Comparison of ENCODE assay signal across 18 cellular contexts in genomic region chr2:196555161-196555560, GRCh38. TPM values are rescaled to one million over a fixed set of nuclear protein-coding genes. Genes with fewer than 3 reads are reported as not detected.
A peak's percentile ranks its signal among the peaks of the same experiment; 100 is the strongest.
DNase-seq lines count a peak whose midpoint lies in the region; TF ChIP-seq lines count a peak whose summit lies in the region.
"Had no signal": no experiment of that assay in that cellular context is flagged by ENCODE, and none has a peak within 500 bp of the region (broad histone marks: within the 10 kb centered on the region; RNA-seq: fewer than 3 reads in every experiment).

No MANE protein-coding gene starts in this region.

- H3K9me3 Mint-ChIP-seq in endodermal cell = no peaks in the 10 kb centered on the region
- H3K9me3 Mint-ChIP-seq: CD4-positive, alpha-beta T cell; CD8-positive, alpha-beta T cell had no signal

- H3K4me1 ChIP-seq in endodermal cell (ENCODE audit: control insufficient read depth, insufficient read depth, low read length) = peaks cover 3% of the 10 kb centered on the region
- H3K4me1 ChIP-seq in mesendoderm (ENCODE audit: control insufficient read depth, low read depth, low read length) = no peaks in the 10 kb centered on the region
- peaks cover 0 to 3% of the 10 kb centered on the region in 2 donors for H3K4me1 ChIP-seq in neuronal stem cell (ENCODE audit: control insufficient read depth in 2 of 2, insufficient read depth in 1 of 2, low read depth in 1 of 2, low read length in 2 of 2)
- H3K4me1 ChIP-seq: A549; BLaER1 treated with 17β-estradiol and CSF1 and Interleukin-3, amounts not matched to agents 10 nM and 100 nM; Caco-2 had no signal

- H2BK120ac ChIP-seq in mesendoderm (ENCODE audit: low read depth, low read length) (no peak overlapping the region), neuronal stem cell (ENCODE audit: low read depth, low read length) (no peak overlapping the region)

- H3K27ac ChIP-seq in endodermal cell (ENCODE audit: low read depth, low read length) = no peak overlapping the region
- no peak overlapping the region for H3K27ac ChIP-seq in mesendoderm (ENCODE audit: low read depth, low read length)
- H3K27ac ChIP-seq in neuronal stem cell (replicated peaks; ENCODE audit: low read length) = no peak overlapping the region
- H3K27ac ChIP-seq: 22Rv1; A549; BLaER1 treated with 17β-estradiol and CSF1 and Interleukin-3, amounts not matched to agents 10 nM and 100 nM; C4-2B had no signal

- WGBS in endodermal cell (ENCODE audit: insufficient coverage in 1 of 2, insufficient read length in 1 of 2), 2 experiments = 77% methylated on average over 3 of the region's 3 CpGs; no CpG with 5 or more reads in 1 of the 2 experiments
- WGBS in mesendoderm (ENCODE audit: extremely low coverage, insufficient coverage, low lambda C conversion rate) = no CpG with 5 or more reads among the region's 3 CpGs
- no CpG with 5 or more reads among the region's 3 CpGs for WGBS in neuronal stem cell (ENCODE audit: extremely low coverage in 2 of 2, insufficient read length in 2 of 2, insufficient replicate concordance in 1 of 2), 2 donors

- no peak overlapping the region for H2BK5ac ChIP-seq in mesendoderm (ENCODE audit: low read length)
- H2BK5ac ChIP-seq in neuronal stem cell (ENCODE audit: low read length) = no peak overlapping the region

- no peak overlapping the region for H3K18ac ChIP-seq in mesendoderm (ENCODE audit: low read length)
- no peak overlapping the region for H3K18ac ChIP-seq in neuronal stem cell (ENCODE audit: low read length)

- no peaks in the 10 kb centered on the region for H3K27me3 ChIP-seq in endodermal cell (ENCODE audit: control insufficient read depth, insufficient read depth, low read length, poor library complexity, severe bottlenecking)
- H3K27me3 ChIP-seq in mesendoderm (ENCODE audit: insufficient read depth, low read length, poor library complexity) = no peaks in the 10 kb centered on the region
- H3K27me3 ChIP-seq in neuronal stem cell (ENCODE audit: control insufficient read depth in 3 of 3, insufficient read depth in 3 of 3, low read depth in 1 of 3, low read length in 3 of 3) = no peaks in the 10 kb centered on the region
- H3K27me3 ChIP-seq: BLaER1 treated with 17β-estradiol and CSF1 and Interleukin-3, amounts not matched to agents 10 nM and 100 nM had no signal

- no peak overlapping the region for H3K4me3 Mint-ChIP-seq in endodermal cell
- H3K4me3 Mint-ChIP-seq: B cell; CD4-positive, alpha-beta T cell; CD8-positive, alpha-beta T cell had no signal

- no peak overlapping the region for H2BK12ac ChIP-seq in neuronal stem cell (ENCODE audit: low read length)

- no peak overlapping the region for H3K23ac ChIP-seq in mesendoderm (ENCODE audit: low read length)
- H3K23ac ChIP-seq in neuronal stem cell (ENCODE audit: low read depth, low read length, poor library complexity) = no peak overlapping the region

- H4K8ac ChIP-seq in mesendoderm (ENCODE audit: low read depth, low read length) (no peak overlapping the region), neuronal stem cell (ENCODE audit: low read depth, low read length) (no peak overlapping the region)

- H3K14ac ChIP-seq in neuronal stem cell (ENCODE audit: low read length) = no peak overlapping the region

- H3K4me2 ChIP-seq in mesendoderm (ENCODE audit: low read length) = no peak overlapping the region
- H3K4me2 ChIP-seq in neuronal stem cell (ENCODE audit: insufficient read depth, low read length, poor library complexity, severe bottlenecking) = no peak overlapping the region
- H3K4me2 ChIP-seq: A549; BLaER1 treated with 17β-estradiol and CSF1 and Interleukin-3, amounts not matched to agents 10 nM and 100 nM had no signal

- no peak overlapping the region for H2BK15ac ChIP-seq in mesendoderm (replicated peaks; ENCODE audit: low read depth)
- H2BK15ac ChIP-seq in neuronal stem cell (ENCODE audit: low read length) = no peak overlapping the region

- H4K91ac ChIP-seq in neuronal stem cell (ENCODE audit: low read depth, low read length, poor library complexity) = no peak overlapping the region

- H3K36me3 Mint-ChIP-seq in endodermal cell (ENCODE audit: low read depth) = no peaks in the 10 kb centered on the region
- H3K36me3 Mint-ChIP-seq: CD8-positive, alpha-beta T cell had no signal

- peak; percentile 13 for DNase-seq in NCI-H82 (lab: John Stamatoyannopoulos, UW)
- DNase-seq in NCI-H82 treated with DMSO at 0.1 percent for 48 hours (lab: John Stamatoyannopoulos, UW; ENCODE audit: unreplicated experiment) = no peak
- DNase-seq in endodermal cell = peak; percentile 65
- peak; percentile 27 for DNase-seq in mesendoderm
- DNase-seq in NCI-H2196 treated with DMSO at 0.1 percent for 48 hours (lab: John Stamatoyannopoulos, UW; ENCODE audit: unreplicated experiment) = no peak
- no peak for DNase-seq in neuronal stem cell (ENCODE audit: low spot score)
- DNase-seq: AML-193; Caco-2; Calu3; CD4-positive, alpha-beta T cell; CD8-positive, alpha-beta T cell; DMS79 treated with DMSO at 0.1 percent for 48 hours; GF-D8 had no signal

- H3K9ac ChIP-seq in endodermal cell (ENCODE audit: extremely low read depth, low read length, poor library complexity, severe bottlenecking) = no peak overlapping the region
- no peak overlapping the region for H3K9ac ChIP-seq in mesendoderm (ENCODE audit: low read length)
- no peak overlapping the region for H3K9ac ChIP-seq in neuronal stem cell (ENCODE audit: low read depth, low read length, poor library complexity)
- H3K9ac ChIP-seq: BLaER1 treated with 17β-estradiol and CSF1 and Interleukin-3, amounts not matched to agents 10 nM and 100 nM had no signal

- H2AK5ac ChIP-seq in mesendoderm (ENCODE audit: low read length) (no peak overlapping the region), neuronal stem cell (ENCODE audit: low read depth, low read length) (no peak overlapping the region)

- no peaks in the 10 kb centered on the region for H3K79me2 ChIP-seq in mesendoderm (ENCODE audit: control insufficient read depth, insufficient read depth, low read length)

- H3K9me3 ChIP-seq in endodermal cell (ENCODE audit: control insufficient read depth, low read length) = no peaks in the 10 kb centered on the region
- H3K9me3 ChIP-seq in neuronal stem cell (replicated peaks in 1 of 2; ENCODE audit: control insufficient read depth in 2 of 2, insufficient read depth in 1 of 2, low read depth in 1 of 2, low read length in 2 of 2) = peaks cover 0 to 16% of the 10 kb centered on the region in 2 donors
- H3K9me3 ChIP-seq: A549, Caco-2 had no signal

- no peak overlapping the region for H3K4me3 ChIP-seq in endodermal cell (ENCODE audit: low read length)
- no peak overlapping the region for H3K4me3 ChIP-seq in mesendoderm (ENCODE audit: low read length)
- no peak overlapping the region for H3K4me3 ChIP-seq in neuronal stem cell (ENCODE audit: low read length in 2 of 2)
- H3K4me3 ChIP-seq: A549; BLaER1 treated with 17β-estradiol and CSF1 and Interleukin-3, amounts not matched to agents 10 nM and 100 nM had no signal

- peaks cover 11% of the 10 kb centered on the region for H3K4me1 Mint-ChIP-seq in endodermal cell
- H3K4me1 Mint-ChIP-seq: B cell had no signal

- no peak overlapping the region for H3K56ac ChIP-seq in mesendoderm (ENCODE audit: low read length)

- no peaks in the 10 kb centered on the region for H3K27me3 Mint-ChIP-seq in endodermal cell (ENCODE audit: insufficient read depth)

- no peak overlapping the region for H3K4ac ChIP-seq in mesendoderm (ENCODE audit: low read depth, low read length)
- no peak overlapping the region for H3K4ac ChIP-seq in neuronal stem cell (ENCODE audit: low read length)

- H3K79me1 ChIP-seq in mesendoderm (ENCODE audit: low read length) = no peaks in the 10 kb centered on the region
- no peaks in the 10 kb centered on the region for H3K79me1 ChIP-seq in neuronal stem cell (ENCODE audit: low read depth, low read length)

- no peak overlapping the region for H4K5ac ChIP-seq in mesendoderm (ENCODE audit: low read length)

- TF ChIP-seq CTCF in endodermal cell (conservative IDR thresholded peaks at IDR 0.05) = no peak

- H3K36me3 ChIP-seq in endodermal cell (ENCODE audit: control insufficient read depth, insufficient read depth, low read length) (no peaks in the 10 kb centered on the region), mesendoderm (ENCODE audit: control insufficient read depth, insufficient read depth, low read length) (no peaks in the 10 kb centered on the region), neuronal stem cell (replicated peaks in 1 of 2; ENCODE audit: control insufficient read depth in 2 of 2, insufficient read depth in 2 of 2, low read length in 2 of 2) (no peaks in the 10 kb centered on the region)
- H3K36me3 ChIP-seq: BLaER1 treated with 17β-estradiol and CSF1 and Interleukin-3, amounts not matched to agents 10 nM and 100 nM had no signal

- H2AFZ ChIP-seq in neuronal stem cell (ENCODE audit: low read length) = no peak overlapping the region

- H3K27ac Mint-ChIP-seq in endodermal cell = no peak overlapping the region
- H3K27ac Mint-ChIP-seq: B cell; CD4-positive, alpha-beta T cell; CD8-positive, alpha-beta T cell had no signal

RNA-seq across cellular contexts. Expression of gene HECW2, which starts 38.2 kb away (rescaled TPM):
- total RNA-seq in endodermal cell = 10 to 100 TPM; 15.6 to 15.8 TPM
- polyA plus RNA-seq in endodermal cell (2013, experiment 1 of 2) = 4.4 TPM
- polyA plus RNA-seq in endodermal cell (2013, experiment 2 of 2) = 5.9 TPM
- 1.5 TPM for polyA plus RNA-seq in mesendoderm (2013, experiment 1 of 2)
- polyA plus RNA-seq in mesendoderm (2013, experiment 2 of 2) = 1.7 TPM
- polyA plus RNA-seq in neuronal stem cell (2013, experiment 1 of 2) = 2.3 TPM
- 2.2 TPM for polyA plus RNA-seq in neuronal stem cell (2013, experiment 2 of 2)

Comparison
In these comparisons a context has a peak if more than half of its experiments do, and no peak if none do; other contexts are left out.
1. DNase-seq: peak in NCI-H82 (single experiment), endodermal cell (single experiment) and mesendoderm (single experiment); none in NCI-H82 treated with DMSO at 0.1 percent for 48 hours (single experiment), NCI-H2196 treated with DMSO at 0.1 percent for 48 hours (single experiment) and neuronal stem cell (single experiment).